In the genomic region with DNA sequence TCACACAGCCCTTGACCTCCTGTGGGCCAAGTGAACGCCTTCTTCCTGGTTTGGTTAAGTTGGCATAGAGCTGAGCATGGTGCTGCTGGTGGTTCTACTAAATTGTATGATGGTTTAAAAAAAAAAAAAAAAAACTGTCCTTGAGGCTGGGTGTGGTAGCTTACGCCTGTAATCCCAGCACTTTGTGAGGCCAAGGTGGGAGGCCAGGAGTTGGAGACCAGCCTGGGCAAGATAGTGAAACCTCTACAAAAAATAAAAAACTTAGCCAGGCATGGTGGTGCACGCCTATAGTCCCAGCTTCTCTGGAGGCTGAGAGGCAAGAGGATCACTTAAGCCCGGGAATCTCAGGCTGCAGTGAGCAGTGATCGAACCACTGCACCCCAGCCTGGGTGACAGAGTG, we compare ENCODE assay signal across 20 cellular contexts. TPM values are rescaled to one million over a fixed set of nuclear protein-coding genes. Genes with fewer than 3 reads are reported as not detected.
DNase-seq lines count a peak whose midpoint lies in the region; ATAC-seq and TF ChIP-seq lines count a peak whose summit lies in the region.
"Had no signal": no experiment of that assay in that cellular context is flagged by ENCODE, and none has a peak within 500 bp of the region (broad histone marks: within the 10 kb centered on the region; RNA-seq: fewer than 3 reads in every experiment).

No MANE protein-coding gene starts in this region.

- WGBS in IMR-90 (ENCODE audit: extremely low coverage in 2 of 2, insufficient read length in 1 of 2), 2 experiments = 100% methylated on average over 1 of the region's 5 CpGs; no CpG with 5 or more reads in 1 of the 2 experiments
- 78 to 86% methylated on average over 5 of the region's 5 CpGs for WGBS in body of pancreas, 2 donors
- WGBS in suprapubic skin = 72% methylated on average over 5 of the region's 5 CpGs

- no peaks in the 10 kb centered on the region for H3K27me3 ChIP-seq in IMR-90 (ENCODE audit: control insufficient read depth, insufficient read depth, low read length)
- H3K27me3 ChIP-seq in body of pancreas = no peaks in the 10 kb centered on the region
- no peaks in the 10 kb centered on the region for H3K27me3 ChIP-seq in suprapubic skin
- H3K27me3 ChIP-seq in H7 (ENCODE audit: control insufficient read depth, insufficient read depth, low read length) = no peaks in the 10 kb centered on the region
- H3K27me3 ChIP-seq in HAP-1 (ENCODE audit: low read depth) = no peaks in the 10 kb centered on the region
- H3K27me3 ChIP-seq: adrenal gland, foreskin keratinocyte, SJSA1 had no signal

- POLR2A ChIA-PET in IMR-90 (lab: Charles Lee; ENCODE audit: unreplicated experiment) = no interaction called here

- CTCF ChIA-PET in IMR-90 (lab: Yijun Ruan, JAX) = interaction anchor here (0.6 kb wide), 1 partner anchor 185 kb away, joined by 3 read pairs; no protein-coding TSS in a partner anchor

- H3K9me3 ChIP-seq in IMR-90 (ENCODE audit: control insufficient read depth, insufficient read depth, low read length) (no peaks in the 10 kb centered on the region), body of pancreas (no peaks in the 10 kb centered on the region), suprapubic skin (no peaks in the 10 kb centered on the region), HAP-1 (no peaks in the 10 kb centered on the region)
- H3K9me3 ChIP-seq: adrenal gland, lower lobe of right lung, SJSA1 had no signal

- no peak overlapping the region for H3K18ac ChIP-seq in IMR-90 (ENCODE audit: low read depth, low read length)

- H2AK5ac ChIP-seq in IMR-90 (ENCODE audit: low read depth, low read length) = peak overlapping the region; percentile 11; the same call in 1 of the 2 replicates

- TF ChIP-seq POLR2A in IMR-90 (IDR thresholded peaks at IDR 0.05; ENCODE audit: low read depth, low read length) (no peak), body of pancreas (IDR thresholded peaks at IDR 0.05) (no peak), suprapubic skin (IDR thresholded peaks at IDR 0.05) (no peak)

- no peak overlapping the region for H2BK5ac ChIP-seq in IMR-90 (ENCODE audit: low read depth, low read length, poor library complexity, severe bottlenecking)

- no peak overlapping the region for H3K56ac ChIP-seq in IMR-90 (ENCODE audit: extremely low read depth, insufficient read depth, low read length)

- DNase-seq in IMR-90 (no peak), body of pancreas (no peak), mesenteric fat pad (ENCODE audit: low spot score) (peak; percentile 45), suprapubic skin (ENCODE audit: low spot score in 2 of 2) (no peak), H7 (no peak), HAP-1 (ENCODE audit: low spot score in 2 of 2) (no peak)
- DNase-seq: activated CD8-positive, alpha-beta memory T cell treated with anti-CD3 and anti-CD28 coated beads, Interleukin-2, amount 10 ng/mL, durations not matched to agents 7 days and 5 days; cerebellar nuclear complex; lower lobe of right lung; NCI-H2081; NCI-H510A treated with DMSO at 0.1 percent for 48 hours; stimulated activated naive CD4-positive, alpha-beta T cell treated with Interleukin-2 at 50 U/mL for 16 hours; T-helper 9 cell had no signal

- H3K9ac ChIP-seq in IMR-90 (ENCODE audit: low read depth, low read length) = no peak overlapping the region

- H2BK120ac ChIP-seq in IMR-90 (ENCODE audit: low read depth, low read length) = peak overlapping the region; percentile 57; the same call in 1 of the 2 replicates

- H2BK15ac ChIP-seq in IMR-90 (ENCODE audit: low read depth, low read length) = peak overlapping the region; percentile 43; the same call in 1 of the 3 replicates

- peak overlapping the region; percentile 10; the same call in 1 of the 2 replicates for H3K23ac ChIP-seq in IMR-90 (ENCODE audit: low read depth, low read length)

- H3K14ac ChIP-seq in IMR-90 (replicated peaks; ENCODE audit: low read depth, low read length) = no peak overlapping the region; the same call in 1 of the 2 replicates

- intact Hi-C loops in IMR-90 (cut with micrococcal nuclease) = no loop called here
- intact Hi-C loops in body of pancreas (cut with DNase I) = no loop called here

- H3K4me3 ChIP-seq in IMR-90 (ENCODE audit: insufficient read depth, low read depth, low read length) (no peak overlapping the region), body of pancreas (no peak overlapping the region), suprapubic skin (no peak overlapping the region), H7 (ENCODE audit: insufficient read depth, low read depth, low read length) (no peak overlapping the region), HAP-1 (no peak overlapping the region)
- H3K4me3 ChIP-seq: adrenal gland, lower lobe of right lung, SJSA1 had no signal

- H2BK20ac ChIP-seq in IMR-90 (ENCODE audit: low read depth, low read length) = peak overlapping the region; percentile 21; the same call in 1 of the 2 replicates

- H4K91ac ChIP-seq in IMR-90 (ENCODE audit: insufficient read depth, low read depth, low read length) = peak overlapping the region; percentile 22; the same call in 1 of the 2 replicates

- no peaks in the 10 kb centered on the region for H4K20me1 ChIP-seq in IMR-90 (ENCODE audit: insufficient read depth, low read length)

- H3K79me1 ChIP-seq in IMR-90 (ENCODE audit: low read depth in 1 of 2, low read length in 2 of 2) = 0 out of 4 replicates have a peak, but pooled peaks cover 0 to 8% of the 10 kb centered on the region in 2 experiments

- no peak overlapping the region for H4K5ac ChIP-seq in IMR-90 (ENCODE audit: low read depth, low read length)

- no TSS peak for BruUV-seq in IMR-90 (replicated peaks; lab: Mats Ljungman, UMichigan)

- no peak overlapping the region for H2AK9ac ChIP-seq in IMR-90 (replicated peaks; ENCODE audit: low read depth, low read length, poor library complexity)

- ATAC-seq in IMR-90 (ENCODE audit: low read depth) = no peak
- ATAC-seq in body of pancreas = no peak
- no peak for ATAC-seq in GM19467 (IDR thresholded peaks at IDR 0.05; ENCODE audit: unreplicated experiment)
- ATAC-seq in GM19463 (IDR thresholded peaks at IDR 0.05; ENCODE audit: unreplicated experiment) = no peak
- ATAC-seq: activated CD8-positive, alpha-beta memory T cell treated with anti-CD3 and anti-CD28 coated beads, Interleukin-2, amount 10 ng/mL, durations not matched to agents 7 days and 5 days; natural killer cell treated with Interleukin-12 subunit alpha and Interleukin-12 subunit beta and Interleukin-15 and Interleukin-18, amount 100 ng/mL, for 72 hours had no signal

- dilution Hi-C loops in IMR-90 (cut with HindIII; ENCODE audit: low sequenced_read_pairs, unreplicated experiment) = no loop called here

- TF ChIP-seq RAD21 in IMR-90 (IDR thresholded peaks at IDR 0.05; ENCODE audit: low read length) = no peak

- H3K4me1 ChIP-seq in IMR-90 (ENCODE audit: control insufficient read depth, insufficient read depth, low read length) (peaks cover 18% of the 10 kb centered on the region), body of pancreas (peaks cover 41% of the 10 kb centered on the region), suprapubic skin (peaks cover 29% of the 10 kb centered on the region), HAP-1 (no peaks in the 10 kb centered on the region)

- peak overlapping the region; percentile 52; the same call in 1 of the 2 replicates for H3K4ac ChIP-seq in IMR-90 (ENCODE audit: low read depth, low read length)

- in situ Hi-C loops in IMR-90 (cut with MboI; ENCODE audit: low sequenced_read_pairs) = no loop called here
- in situ Hi-C loops in HAP-1 (cut with MboI; ENCODE audit: low sequenced_read_pairs) = no loop called here

- TF ChIP-seq CTCF in IMR-90 (conservative IDR thresholded peaks at IDR 0.05; ENCODE audit: low read depth, low read length) (no peak), body of pancreas (IDR thresholded peaks at IDR 0.05) (no peak), suprapubic skin (IDR thresholded peaks at IDR 0.05) (no peak)

- peak overlapping the region; percentile 17 to 35; a peak in 2 of 4 replicates for H4K8ac ChIP-seq in IMR-90 (ENCODE audit: low read depth in 2 of 2, low read length in 2 of 2)

- no peak overlapping the region for H2AFZ ChIP-seq in IMR-90 (replicated peaks; ENCODE audit: low read length, poor library complexity)

- no peak overlapping the region for H3K4me2 ChIP-seq in IMR-90 (ENCODE audit: low read depth, low read length)

- peaks cover 11% of the 10 kb centered on the region for H3K9me1 ChIP-seq in IMR-90 (ENCODE audit: insufficient read depth, low read length)

- TF ChIP-seq EP300 in suprapubic skin (IDR thresholded peaks at IDR 0.05) = no peak

- H3K36me3 ChIP-seq in IMR-90 (ENCODE audit: control insufficient read depth, insufficient read depth, low read length) = no peaks in the 10 kb centered on the region
- no peaks in the 10 kb centered on the region for H3K36me3 ChIP-seq in body of pancreas (replicated peaks in 1 of 2; ENCODE audit: insufficient read depth in 1 of 2, low read depth in 2 of 2)
- H3K36me3 ChIP-seq in suprapubic skin = no peaks in the 10 kb centered on the region
- H3K36me3 ChIP-seq in H7 (replicated peaks; ENCODE audit: control insufficient read depth, insufficient read depth, low read length) = no peaks in the 10 kb centered on the region
- no peaks in the 10 kb centered on the region for H3K36me3 ChIP-seq in HAP-1 (replicated peaks)
- H3K36me3 ChIP-seq: adrenal gland, lower lobe of right lung, SJSA1 had no signal

- H3K27ac ChIP-seq in IMR-90 (ENCODE audit: insufficient read depth, low read length) = no peak overlapping the region
- peak overlapping the region; percentile 36 to 68 (median 60) for H3K27ac ChIP-seq in body of pancreas
- peak overlapping the region; percentile 2 for H3K27ac ChIP-seq in suprapubic skin
- H3K27ac ChIP-seq: adrenal gland, foreskin keratinocyte, HL-60, lower lobe of right lung, SJSA1 had no signal

TF ChIP-seq in IMR-90, 13 proteins besides CTCF, POLR2A, EP300 and RAD21 (continues in another document):
- TF ChIP-seq, protein P1, sequence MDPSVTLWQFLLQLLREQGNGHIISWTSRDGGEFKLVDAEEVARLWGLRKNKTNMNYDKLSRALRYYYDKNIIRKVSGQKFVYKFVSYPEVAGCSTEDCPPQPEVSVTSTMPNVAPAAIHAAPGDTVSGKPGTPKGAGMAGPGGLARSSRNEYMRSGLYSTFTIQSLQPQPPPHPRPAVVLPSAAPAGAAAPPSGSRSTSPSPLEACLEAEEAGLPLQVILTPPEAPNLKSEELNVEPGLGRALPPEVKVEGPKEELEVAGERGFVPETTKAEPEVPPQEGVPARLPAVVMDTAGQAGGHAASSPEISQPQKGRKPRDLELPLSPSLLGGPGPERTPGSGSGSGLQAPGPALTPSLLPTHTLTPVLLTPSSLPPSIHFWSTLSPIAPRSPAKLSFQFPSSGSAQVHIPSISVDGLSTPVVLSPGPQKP (IDR thresholded peaks at IDR 0.05; ENCODE audit: borderline replicate concordance, low read depth, low read length) = no peak
- TF ChIP-seq BHLHE40 (IDR thresholded peaks at IDR 0.05; ENCODE audit: low read depth, low read length) (no peak), FOS (IDR thresholded peaks at IDR 0.05; ENCODE audit: low read depth, low read length) (no peak)

RNA-seq across cellular contexts. Expression of a gene that starts 58.9 kb away (rescaled TPM):
- total RNA-seq in IMR-90 (2012; rRNA removed) (124 and 136 TPM in 2 replicates), body of pancreas (100 to 1,000 TPM; 104 to 121 TPM), mesenteric fat pad (96.3 TPM), suprapubic skin (100 to 1,000 TPM; 143 to 186 (median 150) TPM)
- 78.0 and 81.4 TPM in 2 replicates for polyA plus RNA-seq in IMR-90 (2012; rRNA removed)
- polyA plus RNA-seq in IMR-90 (2012; cell fraction: cytosol; rRNA removed) = 22.2 and 37.9 TPM in 2 replicates
- 338 and 411 TPM in 2 replicates for polyA plus RNA-seq in IMR-90 (2012; cell fraction: nucleus; rRNA removed; ENCODE audit: low replicate concordance)
- total RNA-seq in H7 (2014; rRNA removed; shearing (Covaris generic)) = 75.4 and 116 TPM in 2 replicates
